23 cellular contexts compared by ENCODE assay signal in the genomic region with DNA sequence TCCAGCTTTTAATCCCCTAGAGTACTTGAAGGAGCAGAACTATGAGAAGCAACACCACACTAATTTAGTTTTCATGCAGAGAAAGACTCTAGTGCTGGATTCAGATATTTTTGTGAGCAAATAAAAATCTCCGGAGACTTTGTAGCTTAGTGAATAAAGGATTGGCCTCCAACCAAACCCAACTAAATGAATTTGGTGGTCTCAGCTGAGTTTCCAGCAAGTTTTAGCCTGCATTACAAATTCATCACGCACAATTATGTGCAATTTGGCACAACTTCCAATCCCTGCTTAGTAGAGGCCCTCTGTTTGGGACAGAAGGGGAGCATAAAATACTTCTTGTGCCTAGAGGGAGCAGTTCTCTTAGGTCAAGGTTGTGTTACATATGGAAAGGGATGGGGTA.
"Had no signal": no experiment of that assay in that cellular context is flagged by ENCODE, and none has a peak within 500 bp of the region (broad histone marks: within the 10 kb centered on the region; RNA-seq: fewer than 3 reads in every experiment).

No MANE protein-coding gene starts in this region.

- H3K36me3 ChIP-seq: SJSA1 had no signal

- H3K27ac ChIP-seq: KMS-11, SJSA1 had no signal

- DNase-seq: activated CD4-positive, alpha-beta T cell treated with anti-CD3 and anti-CD28 coated beads for 48 hours; activated CD4-positive, alpha-beta T cell treated with anti-CD3 and anti-CD28 coated beads, Interleukin-2, amount 50 U/mL, for 4 hours; activated CD4-positive, CD25-positive, alpha-beta regulatory T cell treated with anti-CD3 and anti-CD28 coated beads, Interleukin-2, amount 50 U/mL, for 72 hours; activated CD8-positive, alpha-beta memory T cell treated with anti-CD3 and anti-CD28 coated beads, Interleukin-2, amount 50 U/mL, for 48 hours; activated CD8-positive, alpha-beta T cell treated with anti-CD3 and anti-CD28 coated beads, Interleukin-2, amount 10 ng/mL, durations not matched to agents 7 days and 5 days; activated effector memory CD4-positive, alpha-beta T cell treated with Interleukin-2 at 50 U/mL for 16 hours; activated naive CD4-positive, alpha-beta T cell; activated T-cell treated with anti-CD3 and anti-CD28 coated beads, Interleukin-2, amount 50 U/mL, for 1 hour; aorta; cerebellar nuclear complex; MM.1S; NCI-H146; NCI-H187 treated with DMSO at 0.1 percent for 48 hours; NCI-H2081 treated with DMSO at 0.1 percent for 48 hours; NCI-H446; NCI-H524; PC-3; SHP77 had no signal

- H3K9me3 ChIP-seq: SJSA1 had no signal

- H3K9ac ChIP-seq: KMS-11 had no signal

- H3K4me1 ChIP-seq: SJSA1 had no signal

- FAIRE-seq: colon, RCC 7860 had no signal

- ATAC-seq: activated CD8-positive, alpha-beta T cell treated with anti-CD3 and anti-CD28 coated beads, Interleukin-2, amount 10 ng/mL, durations not matched to agents 7 days and 5 days; PC-3; WTC11 had no signal

- H3K4me3 ChIP-seq: SJSA1 had no signal

- H3K4me2 ChIP-seq: KMS-11 had no signal

- H3K27me3 ChIP-seq: SJSA1 had no signal
